1 cellular context compared by ENCODE assay signal in the genomic region with DNA sequence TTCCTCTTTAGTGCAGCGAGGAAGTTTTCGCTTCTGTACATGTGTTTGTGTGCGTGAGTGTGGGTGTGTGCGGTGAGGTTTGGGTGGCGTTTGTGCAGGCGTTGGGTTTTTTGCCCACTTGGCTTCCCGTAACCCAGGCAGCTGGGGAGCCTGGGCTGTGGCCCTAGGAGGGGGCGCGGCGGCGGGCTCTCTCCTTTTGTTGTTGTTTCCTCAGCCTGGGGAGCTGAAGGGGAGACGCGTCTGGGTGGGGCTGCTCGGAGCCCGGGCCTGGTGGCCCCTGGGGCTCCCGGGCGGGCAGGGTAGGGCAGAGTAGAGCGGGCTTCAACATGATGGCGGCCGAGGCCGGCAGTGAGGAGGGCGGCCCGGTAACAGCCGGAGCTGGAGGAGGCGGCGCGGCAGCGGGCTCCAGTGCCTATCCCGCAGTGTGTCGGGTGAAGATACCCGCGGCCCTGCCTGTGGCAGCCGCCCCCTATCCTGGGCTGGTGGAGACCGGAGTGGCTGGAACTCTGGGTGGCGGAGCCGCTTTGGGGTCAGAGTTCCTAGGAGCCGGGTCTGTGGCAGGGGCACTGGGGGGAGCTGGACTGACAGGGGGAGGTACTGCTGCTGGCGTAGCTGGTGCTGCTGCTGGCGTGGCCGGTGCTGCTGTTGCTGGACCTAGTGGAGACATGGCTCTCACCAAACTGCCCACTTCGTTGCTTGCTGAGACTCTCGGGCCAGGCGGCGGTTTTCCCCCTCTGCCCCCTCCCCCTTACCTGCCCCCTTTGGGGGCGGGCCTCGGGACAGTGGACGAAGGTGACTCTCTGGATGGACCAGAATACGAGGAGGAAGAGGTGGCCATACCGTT.
TF ChIP-seq lines count a peak whose summit lies in the region.

No MANE protein-coding gene starts in this region.

TF ChIP-seq in HepG2, 621 proteins besides CTCF, POLR2A, EP300 and RAD21 (continued from another document and continues in another):
- TF ChIP-seq, protein P1, sequence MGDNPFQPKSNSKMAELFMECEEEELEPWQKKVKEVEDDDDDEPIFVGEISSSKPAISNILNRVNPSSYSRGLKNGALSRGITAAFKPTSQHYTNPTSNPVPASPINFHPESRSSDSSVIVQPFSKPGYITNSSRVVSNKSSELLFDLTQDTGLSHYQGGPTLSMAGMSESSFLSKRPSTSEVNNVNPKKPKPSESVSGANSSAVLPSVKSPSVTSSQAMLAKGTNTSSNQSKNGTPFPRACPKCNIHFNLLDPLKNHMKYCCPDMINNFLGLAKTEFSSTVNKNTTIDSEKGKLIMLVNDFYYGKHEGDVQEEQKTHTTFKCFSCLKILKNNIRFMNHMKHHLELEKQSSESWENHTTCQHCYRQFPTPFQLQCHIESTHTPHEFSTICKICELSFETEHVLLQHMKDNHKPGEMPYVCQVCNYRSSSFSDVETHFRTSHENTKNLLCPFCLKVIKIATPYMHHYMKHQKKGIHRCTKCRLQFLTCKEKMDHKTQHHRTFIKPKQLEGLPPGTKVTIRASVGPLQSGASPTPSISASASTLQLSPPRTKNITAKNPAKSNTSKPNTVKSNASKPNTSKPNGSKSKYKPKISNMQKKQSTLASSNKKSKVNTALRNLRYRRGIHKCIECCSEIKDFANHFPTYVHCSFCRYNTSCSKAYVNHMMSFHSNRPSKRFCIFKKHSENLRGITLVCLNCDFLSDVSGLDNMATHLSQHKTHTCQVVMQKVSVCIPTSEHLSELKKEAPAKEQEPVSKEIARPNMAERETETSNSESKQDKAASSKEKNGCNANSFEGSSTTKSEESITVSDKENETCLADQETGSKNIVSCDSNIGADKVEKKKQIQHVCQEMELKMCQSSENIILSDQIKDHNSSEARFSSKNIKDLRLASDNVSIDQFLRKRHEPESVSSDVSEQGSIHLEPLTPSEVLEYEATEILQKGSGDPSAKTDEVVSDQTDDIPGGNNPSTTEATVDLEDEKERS (CRISPR knock-in tag; IDR thresholded peaks at IDR 0.05): no peak
- TF ChIP-seq, protein P2, sequence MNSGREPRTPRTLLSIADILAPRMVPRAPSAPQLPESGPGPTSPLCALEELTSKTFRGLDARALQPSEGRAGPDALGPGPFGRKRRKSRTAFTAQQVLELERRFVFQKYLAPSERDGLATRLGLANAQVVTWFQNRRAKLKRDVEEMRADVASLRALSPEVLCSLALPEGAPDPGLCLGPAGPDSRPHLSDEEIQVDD (CRISPR knock-in tag; IDR thresholded peaks at IDR 0.05; ENCODE audit: borderline replicate concordance): no peak
- TF ChIP-seq ASH2L (IDR thresholded peaks at IDR 0.05; ENCODE audit: insufficient read length, low read depth, low read length) (peak; percentile 80), ISX (CRISPR knock-in tag; conservative IDR thresholded peaks at IDR 0.05) (0 out of 2 replicates have a peak, but pooled peaks have one; percentile 51), ZNF839 (CRISPR knock-in tag; IDR thresholded peaks at IDR 0.05; ENCODE audit: borderline replicate concordance) (no peak), YEATS4 (CRISPR knock-in tag; IDR thresholded peaks at IDR 0.05; ENCODE audit: borderline replicate concordance) (peak; percentile 33; the same call in 1 of the 2 replicates), KLF16 (CRISPR knock-in tag; IDR thresholded peaks at IDR 0.05) (no peak; a peak in 1 of 4 replicates), ZNF557 (CRISPR knock-in tag; IDR thresholded peaks at IDR 0.05) (no peak), CENPT (CRISPR knock-in tag; IDR thresholded peaks at IDR 0.05; ENCODE audit: low read depth) (no peak), SIN3A (IDR thresholded peaks at IDR 0.05; ENCODE audit: borderline replicate concordance, low read depth, low read length) (peak; percentile 41; the same call in 1 of the 2 replicates), EEA1 (CRISPR knock-in tag; IDR thresholded peaks at IDR 0.05; ENCODE audit: borderline replicate concordance) (no peak), AGO1 (IDR thresholded peaks at IDR 0.05; ENCODE audit: low read depth, low read length, poor library complexity, severe bottlenecking) (no peak), ZNF558 (CRISPR knock-in tag; IDR thresholded peaks at IDR 0.05; ENCODE audit: borderline replicate concordance) (no peak), SMAD3 (CRISPR knock-in tag; IDR thresholded peaks at IDR 0.05) (no peak), SP5 (CRISPR knock-in tag; IDR thresholded peaks at IDR 0.05; ENCODE audit: borderline replicate concordance, low read depth) (no peak; the same call in 1 of the 2 replicates), ZNF17 (CRISPR knock-in tag; IDR thresholded peaks at IDR 0.05) (no peak), TBX2 (CRISPR knock-in tag; IDR thresholded peaks at IDR 0.05; ENCODE audit: borderline replicate concordance) (no peak), KDM5A (IDR thresholded peaks at IDR 0.05; ENCODE audit: borderline replicate concordance, low read length) (peak; percentile 81; the same call in 1 of the 2 replicates), KLF13 (CRISPR knock-in tag; IDR thresholded peaks at IDR 0.05) (no peak), ZNF124 (CRISPR knock-in tag; IDR thresholded peaks at IDR 0.05) (no peak), TAF1 (CRISPR knock-in tag; IDR thresholded peaks at IDR 0.05) (peak; percentile 54; the same call in 1 of the 2 replicates), GFI1 (CRISPR knock-in tag; IDR thresholded peaks at IDR 0.05; ENCODE audit: borderline replicate concordance) (no peak), ZFP37 (CRISPR knock-in tag; IDR thresholded peaks at IDR 0.05; ENCODE audit: borderline replicate concordance) (no peak), REXO4 (CRISPR knock-in tag; IDR thresholded peaks at IDR 0.05; ENCODE audit: borderline replicate concordance) (no peak), EHMT2 (IDR thresholded peaks at IDR 0.05; ENCODE audit: borderline replicate concordance, low read depth, low read length) (no peak), ATAD3A (CRISPR knock-in tag; IDR thresholded peaks at IDR 0.05) (no peak), PRMT3 (CRISPR knock-in tag; IDR thresholded peaks at IDR 0.05; ENCODE audit: borderline replicate concordance, low read depth) (no peak), ZNF256 (CRISPR knock-in tag; conservative IDR thresholded peaks at IDR 0.05) (no peak), ZNF589 (CRISPR knock-in tag; conservative IDR thresholded peaks at IDR 0.05) (no peak), MTA3 (CRISPR knock-in tag; IDR thresholded peaks at IDR 0.05) (no peak), FLYWCH1 (CRISPR knock-in tag; IDR thresholded peaks at IDR 0.05) (peak; percentile 57; the same call in 1 of the 2 replicates)
- TF ChIP-seq, protein P3, sequence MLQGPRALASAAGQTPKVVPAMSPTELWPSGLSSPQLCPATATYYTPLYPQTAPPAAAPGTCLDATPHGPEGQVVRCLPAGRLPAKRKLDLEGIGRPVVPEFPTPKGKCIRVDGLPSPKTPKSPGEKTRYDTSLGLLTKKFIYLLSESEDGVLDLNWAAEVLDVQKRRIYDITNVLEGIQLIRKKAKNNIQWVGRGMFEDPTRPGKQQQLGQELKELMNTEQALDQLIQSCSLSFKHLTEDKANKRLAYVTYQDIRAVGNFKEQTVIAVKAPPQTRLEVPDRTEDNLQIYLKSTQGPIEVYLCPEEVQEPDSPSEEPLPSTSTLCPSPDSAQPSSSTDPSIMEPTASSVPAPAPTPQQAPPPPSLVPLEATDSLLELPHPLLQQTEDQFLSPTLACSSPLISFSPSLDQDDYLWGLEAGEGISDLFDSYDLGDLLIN (CRISPR knock-in tag; IDR thresholded peaks at IDR 0.05; ENCODE audit: borderline replicate concordance): no peak
- TF ChIP-seq, protein P4, sequence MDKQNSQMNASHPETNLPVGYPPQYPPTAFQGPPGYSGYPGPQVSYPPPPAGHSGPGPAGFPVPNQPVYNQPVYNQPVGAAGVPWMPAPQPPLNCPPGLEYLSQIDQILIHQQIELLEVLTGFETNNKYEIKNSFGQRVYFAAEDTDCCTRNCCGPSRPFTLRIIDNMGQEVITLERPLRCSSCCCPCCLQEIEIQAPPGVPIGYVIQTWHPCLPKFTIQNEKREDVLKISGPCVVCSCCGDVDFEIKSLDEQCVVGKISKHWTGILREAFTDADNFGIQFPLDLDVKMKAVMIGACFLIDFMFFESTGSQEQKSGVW (CRISPR knock-in tag; IDR thresholded peaks at IDR 0.05; ENCODE audit: borderline replicate concordance): no peak
- TF ChIP-seq, protein P5, sequence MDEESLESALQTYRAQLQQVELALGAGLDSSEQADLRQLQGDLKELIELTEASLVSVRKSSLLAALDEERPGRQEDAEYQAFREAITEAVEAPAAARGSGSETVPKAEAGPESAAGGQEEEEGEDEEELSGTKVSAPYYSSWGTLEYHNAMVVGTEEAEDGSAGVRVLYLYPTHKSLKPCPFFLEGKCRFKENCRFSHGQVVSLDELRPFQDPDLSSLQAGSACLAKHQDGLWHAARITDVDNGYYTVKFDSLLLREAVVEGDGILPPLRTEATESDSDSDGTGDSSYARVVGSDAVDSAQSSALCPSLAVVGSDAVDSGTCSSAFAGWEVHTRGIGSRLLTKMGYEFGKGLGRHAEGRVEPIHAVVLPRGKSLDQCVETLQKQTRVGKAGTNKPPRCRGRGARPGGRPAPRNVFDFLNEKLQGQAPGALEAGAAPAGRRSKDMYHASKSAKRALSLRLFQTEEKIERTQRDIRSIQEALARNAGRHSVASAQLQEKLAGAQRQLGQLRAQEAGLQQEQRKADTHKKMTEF (CRISPR knock-in tag; IDR thresholded peaks at IDR 0.05): peak; percentile 58; the same call in 1 of the 2 replicates
- TF ChIP-seq, protein P6, sequence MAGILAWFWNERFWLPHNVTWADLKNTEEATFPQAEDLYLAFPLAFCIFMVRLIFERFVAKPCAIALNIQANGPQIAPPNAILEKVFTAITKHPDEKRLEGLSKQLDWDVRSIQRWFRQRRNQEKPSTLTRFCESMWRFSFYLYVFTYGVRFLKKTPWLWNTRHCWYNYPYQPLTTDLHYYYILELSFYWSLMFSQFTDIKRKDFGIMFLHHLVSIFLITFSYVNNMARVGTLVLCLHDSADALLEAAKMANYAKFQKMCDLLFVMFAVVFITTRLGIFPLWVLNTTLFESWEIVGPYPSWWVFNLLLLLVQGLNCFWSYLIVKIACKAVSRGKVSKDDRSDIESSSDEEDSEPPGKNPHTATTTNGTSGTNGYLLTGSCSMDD (CRISPR knock-in tag; IDR thresholded peaks at IDR 0.05): no peak
- TF ChIP-seq, protein P7, sequence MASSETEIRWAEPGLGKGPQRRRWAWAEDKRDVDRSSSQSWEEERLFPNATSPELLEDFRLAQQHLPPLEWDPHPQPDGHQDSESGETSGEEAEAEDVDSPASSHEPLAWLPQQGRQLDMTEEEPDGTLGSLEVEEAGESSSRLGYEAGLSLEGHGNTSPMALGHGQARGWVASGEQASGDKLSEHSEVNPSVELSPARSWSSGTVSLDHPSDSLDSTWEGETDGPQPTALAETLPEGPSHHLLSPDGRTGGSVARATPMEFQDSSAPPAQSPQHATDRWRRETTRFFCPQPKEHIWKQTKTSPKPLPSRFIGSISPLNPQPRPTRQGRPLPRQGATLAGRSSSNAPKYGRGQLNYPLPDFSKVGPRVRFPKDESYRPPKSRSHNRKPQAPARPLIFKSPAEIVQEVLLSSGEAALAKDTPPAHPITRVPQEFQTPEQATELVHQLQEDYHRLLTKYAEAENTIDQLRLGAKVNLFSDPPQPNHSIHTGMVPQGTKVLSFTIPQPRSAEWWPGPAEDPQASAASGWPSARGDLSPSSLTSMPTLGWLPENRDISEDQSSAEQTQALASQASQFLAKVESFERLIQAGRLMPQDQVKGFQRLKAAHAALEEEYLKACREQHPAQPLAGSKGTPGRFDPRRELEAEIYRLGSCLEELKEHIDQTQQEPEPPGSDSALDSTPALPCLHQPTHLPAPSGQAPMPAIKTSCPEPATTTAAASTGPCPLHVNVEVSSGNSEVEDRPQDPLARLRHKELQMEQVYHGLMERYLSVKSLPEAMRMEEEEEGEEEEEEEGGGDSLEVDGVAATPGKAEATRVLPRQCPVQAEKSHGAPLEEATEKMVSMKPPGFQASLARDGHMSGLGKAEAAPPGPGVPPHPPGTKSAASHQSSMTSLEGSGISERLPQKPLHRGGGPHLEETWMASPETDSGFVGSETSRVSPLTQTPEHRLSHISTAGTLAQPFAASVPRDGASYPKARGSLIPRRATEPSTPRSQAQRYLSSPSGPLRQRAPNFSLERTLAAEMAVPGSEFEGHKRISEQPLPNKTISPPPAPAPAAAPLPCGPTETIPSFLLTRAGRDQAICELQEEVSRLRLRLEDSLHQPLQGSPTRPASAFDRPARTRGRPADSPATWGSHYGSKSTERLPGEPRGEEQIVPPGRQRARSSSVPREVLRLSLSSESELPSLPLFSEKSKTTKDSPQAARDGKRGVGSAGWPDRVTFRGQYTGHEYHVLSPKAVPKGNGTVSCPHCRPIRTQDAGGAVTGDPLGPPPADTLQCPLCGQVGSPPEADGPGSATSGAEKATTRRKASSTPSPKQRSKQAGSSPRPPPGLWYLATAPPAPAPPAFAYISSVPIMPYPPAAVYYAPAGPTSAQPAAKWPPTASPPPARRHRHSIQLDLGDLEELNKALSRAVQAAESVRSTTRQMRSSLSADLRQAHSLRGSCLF (CRISPR knock-in tag; IDR thresholded peaks at IDR 0.05; ENCODE audit: borderline replicate concordance): no peak
- TF ChIP-seq, protein P8, sequence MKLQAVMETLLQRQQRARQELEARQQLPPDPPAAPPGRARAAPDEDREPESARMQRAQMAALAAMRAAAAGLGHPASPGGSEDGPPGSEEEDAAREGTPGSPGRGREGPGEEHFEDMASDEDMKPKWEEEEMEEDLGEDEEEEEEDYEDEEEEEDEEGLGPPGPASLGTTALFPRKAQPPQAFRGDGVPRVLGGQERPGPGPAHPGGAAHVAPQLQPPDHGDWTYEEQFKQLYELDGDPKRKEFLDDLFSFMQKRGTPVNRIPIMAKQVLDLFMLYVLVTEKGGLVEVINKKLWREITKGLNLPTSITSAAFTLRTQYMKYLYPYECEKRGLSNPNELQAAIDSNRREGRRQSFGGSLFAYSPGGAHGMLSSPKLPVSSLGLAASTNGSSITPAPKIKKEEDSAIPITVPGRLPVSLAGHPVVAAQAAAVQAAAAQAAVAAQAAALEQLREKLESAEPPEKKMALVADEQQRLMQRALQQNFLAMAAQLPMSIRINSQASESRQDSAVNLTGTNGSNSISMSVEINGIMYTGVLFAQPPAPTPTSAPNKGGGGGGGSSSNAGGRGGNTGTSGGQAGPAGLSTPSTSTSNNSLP (IDR thresholded peaks at IDR 0.05; ENCODE audit: low read depth, low read length): no peak
- TF ChIP-seq, protein P9, sequence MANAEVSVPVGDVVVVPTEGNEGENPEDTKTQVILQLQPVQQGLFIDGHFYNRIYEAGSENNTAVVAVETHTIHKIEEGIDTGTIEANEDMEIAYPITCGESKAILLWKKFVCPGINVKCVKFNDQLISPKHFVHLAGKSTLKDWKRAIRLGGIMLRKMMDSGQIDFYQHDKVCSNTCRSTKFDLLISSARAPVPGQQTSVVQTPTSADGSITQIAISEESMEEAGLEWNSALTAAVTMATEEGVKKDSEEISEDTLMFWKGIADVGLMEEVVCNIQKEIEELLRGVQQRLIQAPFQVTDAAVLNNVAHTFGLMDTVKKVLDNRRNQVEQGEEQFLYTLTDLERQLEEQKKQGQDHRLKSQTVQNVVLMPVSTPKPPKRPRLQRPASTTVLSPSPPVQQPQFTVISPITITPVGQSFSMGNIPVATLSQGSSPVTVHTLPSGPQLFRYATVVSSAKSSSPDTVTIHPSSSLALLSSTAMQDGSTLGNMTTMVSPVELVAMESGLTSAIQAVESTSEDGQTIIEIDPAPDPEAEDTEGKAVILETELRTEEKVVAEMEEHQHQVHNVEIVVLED (CRISPR knock-in tag; IDR thresholded peaks at IDR 0.05; ENCODE audit: borderline replicate concordance): no peak
